In the genomic region with DNA sequence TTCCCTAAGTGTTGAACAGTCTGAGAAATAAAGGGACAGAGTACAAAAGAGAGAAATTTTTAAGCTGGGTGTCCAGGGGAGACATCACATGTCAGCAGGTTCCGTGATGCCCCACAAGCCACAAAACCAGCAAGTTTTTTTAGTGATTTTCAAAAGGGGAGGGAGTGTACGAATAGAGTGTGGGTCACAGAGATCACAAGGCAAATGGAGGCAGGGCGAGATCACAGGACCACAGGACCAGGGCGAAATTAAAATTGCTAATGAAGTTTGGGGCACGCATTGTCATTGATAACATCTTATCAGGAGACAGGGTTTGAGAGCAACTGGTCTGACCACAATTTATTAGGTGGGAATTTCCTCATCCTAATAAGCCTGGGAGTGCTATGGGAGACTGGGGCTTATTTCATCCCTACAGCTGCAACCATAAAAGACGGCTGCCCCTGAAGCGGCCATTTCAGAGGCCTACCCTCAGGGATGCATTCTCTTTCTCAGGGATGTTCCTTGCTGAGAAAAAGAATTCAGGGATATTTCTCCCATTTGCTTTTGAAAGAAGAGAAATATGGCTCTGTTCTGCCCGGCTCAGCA, we compare ENCODE assay signal across 7 cellular contexts.
A peak's percentile ranks its signal among the peaks of the same experiment; 100 is the strongest.
DNase-seq lines count a peak whose midpoint lies in the region; ATAC-seq, FAIRE-seq and TF ChIP-seq lines count a peak whose summit lies in the region.
"Not testable (repeated sequence)": the region's sequence is repeated elsewhere in the genome, so short reads cannot be mapped to it uniquely, and the experiment has no call there.

No MANE protein-coding gene starts in this region.

- peaks cover 62% of the 10 kb centered on the region for H3K4me1 ChIP-seq in GM23338 (ENCODE audit: insufficient read depth)
- H3K4me1 ChIP-seq in HUES48 (ENCODE audit: control insufficient read depth, insufficient read depth, low read length) = peaks cover 58% of the 10 kb centered on the region
- peaks cover 42% of the 10 kb centered on the region for H3K4me1 ChIP-seq in HUES64 (ENCODE audit: insufficient read depth, low read length)
- peaks cover 0 to 19% (median 4%) of the 10 kb centered on the region in 4 experiments; a peak in 4 of 7 replicates for H3K4me1 ChIP-seq in H1 (replicated peaks in 1 of 4; ENCODE audit: control insufficient read depth in 3 of 4, insufficient read depth in 4 of 4, low read length in 3 of 4)
- H3K4me1 ChIP-seq in iPS-18a (ENCODE audit: control insufficient read depth, low read depth, low read length) = peaks cover 63% of the 10 kb centered on the region
- not testable (repeated sequence) for H3K4me1 ChIP-seq in mesendoderm (ENCODE audit: control insufficient read depth, low read depth, low read length)
- H3K4me1 ChIP-seq in neural progenitor cell = peaks cover 20% of the 10 kb centered on the region

- H3K4me3 ChIP-seq in GM23338 = peak overlapping the region; percentile 10
- H3K4me3 ChIP-seq in HUES48 (ENCODE audit: low read depth, low read length) = 0 out of 2 replicates have a peak overlapping the region, but pooled peaks have one; percentile 28
- H3K4me3 ChIP-seq in HUES64 (ENCODE audit: low read length); mesendoderm (ENCODE audit: low read length); neural progenitor cell: not testable (repeated sequence)
- peak overlapping the region in 1 of 4 experiments; percentile 43; a peak in 1 of 8 replicates for H3K4me3 ChIP-seq in H1 (ENCODE audit: extremely low read depth in 1 of 4, insufficient read depth in 2 of 4, low read depth in 3 of 4, low read length in 4 of 4)
- peak overlapping the region; percentile 27 for H3K4me3 ChIP-seq in iPS-18a (ENCODE audit: low read length)

- H3K4ac ChIP-seq in H1 (replicated peaks; ENCODE audit: insufficient read length, low read depth, low read length); mesendoderm (ENCODE audit: low read depth, low read length): not testable (repeated sequence)

- TF ChIP-seq RAD21 in H1 (IDR thresholded peaks at IDR 0.05 in 1 of 2, conservative IDR thresholded peaks at IDR 0.05 in 1 of 2; ENCODE audit: low read depth in 2 of 2, low read length in 2 of 2) = not testable (repeated sequence)

- not testable (repeated sequence) for TF ChIP-seq CTCF in GM23338 (conservative IDR thresholded peaks at IDR 0.05; ENCODE audit: low read depth in 2 of 2); H1 (IDR thresholded peaks at IDR 0.05; ENCODE audit: control extremely low read depth in 1 of 3, insufficient read depth in 1 of 3, low read depth in 1 of 3, low read length in 3 of 3); neural progenitor cell (IDR thresholded peaks at IDR 0.05)

- H3K14ac ChIP-seq in H1 (ENCODE audit: insufficient read length) = not testable (repeated sequence)

- not testable (repeated sequence) for H3K79me1 ChIP-seq in H1 (ENCODE audit: low read depth, low read length); mesendoderm (ENCODE audit: low read length)

- peak; percentile 92 for ATAC-seq in GM23338

- H3K4me2 ChIP-seq in GM23338 = peak overlapping the region; percentile 39
- H3K4me2 ChIP-seq in H1 (ENCODE audit: insufficient read depth in 1 of 2, low read depth in 2 of 2, low read length in 2 of 2) = peak overlapping the region; percentile 10 to 50; a peak in 2 of 4 replicates
- H3K4me2 ChIP-seq in mesendoderm (ENCODE audit: low read length); neural progenitor cell: not testable (repeated sequence)

- H2BK15ac ChIP-seq in H1 (ENCODE audit: low read length); mesendoderm (replicated peaks; ENCODE audit: low read depth): not testable (repeated sequence)

- H2BK20ac ChIP-seq in H1 (ENCODE audit: low read length) = not testable (repeated sequence)

- not testable (repeated sequence) for H3K9me2 ChIP-seq in GM23338 (ENCODE audit: insufficient read depth)

- H3K4me3 Mint-ChIP-seq in GM23338 = peak overlapping the region; percentile 43
- peak overlapping the region; percentile 48 for H3K4me3 Mint-ChIP-seq in neural progenitor cell

- peak overlapping the region; percentile 57; the same call in 1 of the 2 replicates for H2BK5ac ChIP-seq in H1 (ENCODE audit: low read depth, low read length)
- H2BK5ac ChIP-seq in mesendoderm (ENCODE audit: low read length) = not testable (repeated sequence)

- not testable (repeated sequence) for H3K36me3 ChIP-seq in GM23338 (ENCODE audit: insufficient read depth); HUES48 (ENCODE audit: control insufficient read depth, insufficient read depth, low read length); HUES64 (ENCODE audit: insufficient read depth, low read length); H1 (ENCODE audit: control insufficient read depth in 2 of 4, insufficient read depth in 4 of 4, low read length in 3 of 4); iPS-18a (ENCODE audit: control insufficient read depth, low read depth, low read length); mesendoderm (ENCODE audit: control insufficient read depth, insufficient read depth, low read length); neural progenitor cell

- CTCF ChIA-PET in H1 (lab: Charles Lee; ENCODE audit: partially characterized antibody) = not testable (repeated sequence)

- H2AFZ ChIP-seq in GM23338; H1 (ENCODE audit: low read length); neural progenitor cell (replicated peaks): not testable (repeated sequence)

- not testable (repeated sequence) for TF ChIP-seq POLR2A in H1 (IDR thresholded peaks at IDR 0.05; ENCODE audit: control extremely low read depth in 1 of 2, low read depth in 2 of 2, low read length in 2 of 2)

- not testable (repeated sequence) for H3K27me3 ChIP-seq in GM23338 (ENCODE audit: insufficient read depth); HUES48 (ENCODE audit: control insufficient read depth, insufficient read depth, low read length); HUES64 (ENCODE audit: insufficient read depth, low read length); H1 (replicated peaks in 1 of 4; ENCODE audit: control insufficient read depth in 3 of 4, extremely low read depth in 1 of 4, insufficient read depth in 3 of 4, low read length in 3 of 4); iPS-18a (ENCODE audit: control insufficient read depth, insufficient read depth, low read length); mesendoderm (ENCODE audit: insufficient read depth, low read length, poor library complexity); neural progenitor cell

- H3K23me2 ChIP-seq in H1 (ENCODE audit: low read depth, low read length) = not testable (repeated sequence)

- H3F3A ChIP-seq in GM23338 (replicated peaks; ENCODE audit: low read depth); neural progenitor cell (ENCODE audit: low read depth): not testable (repeated sequence)

- H3K23ac ChIP-seq in H1 (ENCODE audit: insufficient read length); mesendoderm (ENCODE audit: low read length): not testable (repeated sequence)

- H3K9ac ChIP-seq in HUES48 (ENCODE audit: low read depth, low read length); HUES64 (ENCODE audit: low read depth, low read length); H1 (replicated peaks in 1 of 4; ENCODE audit: extremely low read depth in 1 of 4, low read depth in 3 of 4, low read length in 3 of 4); mesendoderm (ENCODE audit: low read length); neural progenitor cell: not testable (repeated sequence)
- peak overlapping the region; percentile 38 for H3K9ac ChIP-seq in iPS-18a (ENCODE audit: low read length)

- TF ChIP-seq EP300 in H1 (IDR thresholded peaks at IDR 0.05; ENCODE audit: borderline replicate concordance in 1 of 2, low read depth in 2 of 2, low read length in 2 of 2) = not testable (repeated sequence)

- H3K9me3 Mint-ChIP-seq in GM23338, neural progenitor cell: not testable (repeated sequence)

- DNase-seq in GM23338 (ENCODE audit: low spot score) (peak; percentile 62), H1 (ENCODE audit: low read depth in 1 of 2, low spot score in 2 of 2) (peak in 1 of 2 experiments; percentile 54), mesendoderm (peak; percentile 53)
- not testable (repeated sequence) for DNase-seq in neural progenitor cell (ENCODE audit: low spot score)

- POLR2A ChIA-PET in H1 (lab: Charles Lee; ENCODE audit: partially characterized antibody) = interaction anchor here (1.6 kb wide), 1 partner anchor 18 kb away, joined by 4 read pairs; no protein-coding TSS in a partner anchor

- not testable (repeated sequence) for H3K18ac ChIP-seq in H1 (ENCODE audit: extremely low read depth, low read length); mesendoderm (ENCODE audit: low read length)

- H4K20me1 ChIP-seq in GM23338 (replicated peaks; ENCODE audit: insufficient read depth); H1 (replicated peaks in 1 of 2; ENCODE audit: control insufficient read depth in 1 of 2, insufficient read depth in 2 of 2, low read length in 2 of 2); neural progenitor cell (ENCODE audit: low read depth): not testable (repeated sequence)

- not testable (repeated sequence) for H3K79me2 ChIP-seq in GM23338 (replicated peaks; ENCODE audit: insufficient read depth); H1 (ENCODE audit: control insufficient read depth in 1 of 2, insufficient read depth in 2 of 2, low read length in 2 of 2); mesendoderm (ENCODE audit: control insufficient read depth, insufficient read depth, low read length); neural progenitor cell (ENCODE audit: low read depth)

- peak overlapping the region; percentile 96 for H3K27ac ChIP-seq in GM23338 (ENCODE audit: low read depth)
- peak overlapping the region; percentile 88 for H3K27ac ChIP-seq in HUES48 (ENCODE audit: low read depth, low read length)
- peak overlapping the region; percentile 76; the same call in 1 of the 2 replicates for H3K27ac ChIP-seq in HUES64 (ENCODE audit: low read depth, low read length)
- not testable (repeated sequence) for H3K27ac ChIP-seq in H1 (ENCODE audit: low read depth, low read length); mesendoderm (ENCODE audit: low read depth, low read length); neural progenitor cell
- H3K27ac ChIP-seq in iPS-18a (ENCODE audit: low read length) = peak overlapping the region; percentile 33

- not testable (repeated sequence) for H3K56ac ChIP-seq in H1 (replicated peaks; ENCODE audit: insufficient read length, low read depth, low read length); mesendoderm (ENCODE audit: low read length)

- H3K4me1 Mint-ChIP-seq in GM23338 (peaks cover 60% of the 10 kb centered on the region), neural progenitor cell (peaks cover 40% of the 10 kb centered on the region)

- not testable (repeated sequence) for FAIRE-seq in H1 (lab: Jason Lieb, UNC)

- peaks cover 13% of the 10 kb centered on the region for H3K36me3 Mint-ChIP-seq in GM23338 (ENCODE audit: low read depth)
- H3K36me3 Mint-ChIP-seq in neural progenitor cell = not testable (repeated sequence)

- H2BK12ac ChIP-seq in H1 (ENCODE audit: low read depth, low read length) = not testable (repeated sequence)

- WGBS in HUES64 = 40% methylated on average over 8 of the region's 8 CpGs
- 0% methylated on average over 8 of the region's 8 CpGs; no CpG with 5 or more reads in 1 of the 2 experiments for WGBS in H1 (ENCODE audit: extremely low coverage in 1 of 2, insufficient coverage in 1 of 2, insufficient read length in 1 of 2, insufficient replicate concordance in 2 of 2, low coverage in 1 of 2, low lambda C conversion rate in 2 of 2, missing lambda C conversion rate in 1 of 2), 2 experiments
- no CpG with 5 or more reads among the region's 8 CpGs for WGBS in mesendoderm (ENCODE audit: extremely low coverage, insufficient coverage, low lambda C conversion rate)

- H4K5ac ChIP-seq in H1 (ENCODE audit: insufficient read length, low read depth, low read length); mesendoderm (ENCODE audit: low read length): not testable (repeated sequence)

- not testable (repeated sequence) for H2BK120ac ChIP-seq in H1 (replicated peaks; ENCODE audit: low read depth, low read length); mesendoderm (ENCODE audit: low read depth, low read length)

- not testable (repeated sequence) for H3K9me3 ChIP-seq in HUES48 (ENCODE audit: control insufficient read depth, insufficient read depth, low read length); HUES64 (ENCODE audit: insufficient read depth, low read depth, low read length); H1 (ENCODE audit: insufficient read depth in 2 of 2, low read depth in 1 of 2, low read length in 1 of 2); iPS-18a (ENCODE audit: control insufficient read depth, low read depth, low read length); neural progenitor cell (ENCODE audit: low read depth)

- H3K27me3 Mint-ChIP-seq in GM23338 (ENCODE audit: insufficient read depth, low read depth, poor library complexity); neural progenitor cell (ENCODE audit: insufficient read depth, low read depth): not testable (repeated sequence)

- not testable (repeated sequence) for H4K91ac ChIP-seq in H1 (replicated peaks; ENCODE audit: insufficient read length, low read length)

- peak overlapping the region; percentile 94 for H3K27ac Mint-ChIP-seq in GM23338
- H3K27ac Mint-ChIP-seq in neural progenitor cell = peak overlapping the region; percentile 91

- not testable (repeated sequence) for H2AK5ac ChIP-seq in H1 (ENCODE audit: low read depth, low read length); mesendoderm (ENCODE audit: low read length)

- H4K8ac ChIP-seq in H1 (ENCODE audit: extremely low read depth, insufficient read depth, low read length); mesendoderm (ENCODE audit: low read depth, low read length): not testable (repeated sequence)
